Comparison of ENCODE assay signal across 8 cellular contexts in the genomic region with DNA sequence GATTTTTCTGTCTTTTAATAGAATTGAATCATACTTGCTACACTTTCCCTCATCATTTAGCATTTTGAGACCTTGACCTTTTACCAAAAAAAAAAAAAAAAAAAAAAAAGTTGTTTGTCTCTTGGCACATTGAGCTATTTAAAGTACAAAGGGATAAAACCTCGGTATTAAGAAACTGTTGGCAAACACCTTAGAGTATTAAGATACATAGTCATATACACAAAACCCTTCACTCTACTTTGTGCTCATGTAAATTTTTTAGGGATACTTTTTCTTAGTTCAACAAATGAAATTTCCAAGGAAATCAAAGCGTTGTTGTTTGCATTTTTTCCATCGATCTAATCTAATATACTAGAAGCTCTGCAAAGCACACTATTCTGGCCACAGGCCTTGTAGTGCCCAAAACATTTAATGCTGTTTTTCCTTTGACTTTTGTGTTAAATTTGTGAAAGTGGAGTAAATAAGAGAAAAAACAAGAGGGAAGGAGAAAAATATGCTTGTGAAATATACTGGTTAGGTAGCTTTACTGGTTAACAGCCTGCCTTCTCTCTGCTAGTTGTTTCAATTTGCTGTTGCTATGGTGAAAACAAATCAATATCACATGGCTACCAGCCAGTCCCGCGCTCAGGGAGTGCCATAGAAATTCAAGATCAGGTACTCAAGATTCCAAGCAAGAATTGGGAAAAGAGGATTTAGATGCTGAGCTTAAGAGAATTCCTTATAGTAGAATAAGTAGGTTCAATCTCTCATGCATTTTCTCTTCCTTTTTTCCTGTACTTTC. TPM values are rescaled to one million over a fixed set of nuclear protein-coding genes. Genes with fewer than 3 reads are reported as not detected.
A peak's percentile ranks its signal among the peaks of the same experiment; 100 is the strongest.
DNase-seq lines count a peak whose midpoint lies in the region; ATAC-seq and TF ChIP-seq lines count a peak whose summit lies in the region.

No MANE protein-coding gene starts in this region.

- H3K79me2 ChIP-seq in OCI-LY1 (ENCODE audit: insufficient read depth, low read length) (peaks cover 67% of the 10 kb centered on the region), mammary epithelial cell (ENCODE audit: insufficient read depth, low read length) (peaks cover 72% of the 10 kb centered on the region)

- H3K4me1 ChIP-seq in OCI-LY1 (ENCODE audit: insufficient read depth, low read length, severe bottlenecking) (peaks cover 50% of the 10 kb centered on the region), mammary epithelial cell (ENCODE audit: insufficient read depth, low read length) (peaks cover 49% of the 10 kb centered on the region), lower lobe of right lung (peaks cover 62% of the 10 kb centered on the region), tibial nerve (peaks cover 0 to 61% (median 43%) of the 10 kb centered on the region in 4 donors)

- intact Hi-C loops in mammary epithelial cell (cut with micrococcal nuclease) (loop anchor here (1.0 to 2.0 kb wide), 2 partner anchors 22 to 71 kb away; no protein-coding TSS in a partner anchor), lower lobe of right lung (cut with DNase I) (loop anchor here (5.0 to 10.0 kb wide), 2 partner anchors 110 to 118 kb away; no protein-coding TSS in a partner anchor)

- peak overlapping the region; percentile 70 for H3K4me3 ChIP-seq in OCI-LY1 (ENCODE audit: low read depth, low read length, poor library complexity, severe bottlenecking)
- peak overlapping the region; percentile 50 to 86 (median 85) for H3K4me3 ChIP-seq in mammary epithelial cell (replicated peaks in 1 of 3; ENCODE audit: insufficient read depth in 1 of 3, low read depth in 2 of 3, low read length in 3 of 3)
- H3K4me3 ChIP-seq in lower lobe of right lung: peak overlapping the region; percentile 68
- peak overlapping the region; percentile 37 to 66 (median 58) for H3K4me3 ChIP-seq in tibial nerve

- in situ Hi-C loops in mammary epithelial cell (cut with MboI; ENCODE audit: low sequenced_read_pairs in 2 of 2): loop anchor here in 1 of 2 donors (25.0 kb wide), 1 partner anchor 113 kb away; no protein-coding TSS in a partner anchor

- H2AFZ ChIP-seq in OCI-LY1 (ENCODE audit: low read length) (no peak overlapping the region), mammary epithelial cell (ENCODE audit: low read depth, low read length) (no peak overlapping the region)

- TF ChIP-seq POLR2A in tibial nerve (IDR thresholded peaks at IDR 0.05): no peak

- H3K9ac ChIP-seq in OCI-LY1 (ENCODE audit: low read length) (peak overlapping the region; percentile 68), mammary epithelial cell (ENCODE audit: insufficient read depth, low read length) (peak overlapping the region; percentile 98)

- WGBS in mammary epithelial cell (ENCODE audit: low coverage, missing lambda C conversion rate): 4% methylated on average over 5 of the region's 5 CpGs
- 4 to 5% methylated on average over 5 of the region's 5 CpGs for WGBS in tibial nerve, 2 donors

- TSS peak; percentile 70 for BruUV-seq in mammary epithelial cell (replicated peaks; lab: Mats Ljungman, UMichigan)

- CTCF ChIA-PET in mammary epithelial cell (lab: Charles Lee; ENCODE audit: low non-redundant PET): interaction anchor here (0.6 to 0.9 kb wide), 6 partner anchors 12 to 135 kb away, joined by 3 to 34 read pairs (median 6); no protein-coding TSS in a partner anchor

- ATAC-seq in lower lobe of right lung (peak; percentile 55 to 73), HG03175 (IDR thresholded peaks at IDR 0.05; ENCODE audit: unreplicated experiment) (no peak), HG03469 (IDR thresholded peaks at IDR 0.05; ENCODE audit: unreplicated experiment) (no peak)

- no peaks in the 10 kb centered on the region for H3F3A ChIP-seq in OCI-LY1 (ENCODE audit: insufficient read depth, low read length)

- H4K20me1 ChIP-seq in OCI-LY1 (ENCODE audit: insufficient read depth, low read length) (no peaks in the 10 kb centered on the region), mammary epithelial cell (ENCODE audit: insufficient read depth, low read length) (no peaks in the 10 kb centered on the region)

- H3K27me3 ChIP-seq in OCI-LY1 (ENCODE audit: insufficient read depth, low read length): no peaks in the 10 kb centered on the region
- no peaks in the 10 kb centered on the region for H3K27me3 ChIP-seq in mammary epithelial cell (ENCODE audit: insufficient read depth, low read length)
- H3K27me3 ChIP-seq in lower lobe of right lung (ENCODE audit: low read depth): no peaks in the 10 kb centered on the region
- no peaks in the 10 kb centered on the region for H3K27me3 ChIP-seq in tibial nerve

- H3K9me2 ChIP-seq in OCI-LY1 (ENCODE audit: low read depth, low read length): no peaks in the 10 kb centered on the region

- peak in 1 of 2 donors; percentile 28 for TF ChIP-seq EP300 in tibial nerve (IDR thresholded peaks at IDR 0.05)

- TF ChIP-seq CTCF in OCI-LY1 (IDR thresholded peaks at IDR 0.05; ENCODE audit: low read length): no peak
- TF ChIP-seq CTCF in mammary epithelial cell (conservative IDR thresholded peaks at IDR 0.05 in 1 of 2, IDR thresholded peaks at IDR 0.05 in 1 of 2; ENCODE audit: extremely low read depth in 1 of 2, insufficient read depth in 1 of 2, low read depth in 1 of 2, low read length in 2 of 2): no peak
- no peak for TF ChIP-seq CTCF in lower lobe of right lung (IDR thresholded peaks at IDR 0.05)
- no peak for TF ChIP-seq CTCF in tibial nerve (IDR thresholded peaks at IDR 0.05)

- DNase-seq in activated effector memory CD4-positive, alpha-beta T cell treated with anti-CD3 and anti-CD28 coated beads, Interleukin-2, amount 50 U/mL, for 16 hours: peak; percentile 75
- no peak for DNase-seq in activated effector memory CD4-positive, alpha-beta T cell treated with Interleukin-2 at 50 U/mL for 16 hours
- DNase-seq in mammary epithelial cell: peak; percentile 71
- DNase-seq in lower lobe of right lung: no peak
- DNase-seq in tibial nerve (ENCODE audit: low spot score in 2 of 2): peak in 1 of 2 donors; percentile 40

- dilution Hi-C loops in mammary epithelial cell (cut with HindIII; ENCODE audit: low sequenced_read_pairs): loop anchor here (5.0 kb wide), 1 partner anchor 97 kb away; no protein-coding TSS in a partner anchor

- H3K27ac ChIP-seq in OCI-LY1 (ENCODE audit: low read depth, low read length, poor library complexity, severe bottlenecking) (peak overlapping the region; percentile 82), mammary epithelial cell (ENCODE audit: insufficient read depth, low read depth, low read length) (peak overlapping the region; percentile 97), lower lobe of right lung (peak overlapping the region; percentile 91), tibial nerve (peak overlapping the region; percentile 79 to 96 (median 88))

- H3K36me3 ChIP-seq in OCI-LY1 (ENCODE audit: insufficient read depth, low read length): no peaks in the 10 kb centered on the region
- H3K36me3 ChIP-seq in mammary epithelial cell (ENCODE audit: insufficient read depth, low read length): no peaks in the 10 kb centered on the region
- H3K36me3 ChIP-seq in lower lobe of right lung: no peaks in the 10 kb centered on the region
- no peaks in the 10 kb centered on the region for H3K36me3 ChIP-seq in tibial nerve

- H3K9me3 ChIP-seq in OCI-LY1 (ENCODE audit: low read length) (no peaks in the 10 kb centered on the region), mammary epithelial cell (replicated peaks; ENCODE audit: insufficient read depth, low read length) (no peaks in the 10 kb centered on the region), lower lobe of right lung (no peaks in the 10 kb centered on the region), tibial nerve (no peaks in the 10 kb centered on the region)

- peak overlapping the region; percentile 81 for H3K4me2 ChIP-seq in OCI-LY1 (ENCODE audit: low read length)
- peak overlapping the region; percentile 85 for H3K4me2 ChIP-seq in mammary epithelial cell (ENCODE audit: insufficient read depth, low read depth, low read length)

RNA-seq across cellular contexts. Expression of a gene that starts 2.6 kb away (rescaled TPM):
- total RNA-seq in mammary epithelial cell (100 to 1,000 TPM in 1 of 2 donors, 10 to 100 TPM in 1; 37.5 to 125 TPM), lower lobe of right lung (58.2 TPM), tibial nerve (100 to 1,000 TPM in 2 of 4 donors, 10 to 100 TPM in 2; 87.9 to 126 (median 95.5) TPM)
- 20.0 TPM for polyA plus RNA-seq in mammary epithelial cell
- 33.9 TPM for polyA minus RNA-seq in mammary epithelial cell

Comparison
In these comparisons a context has a peak if more than half of its experiments do, and no peak if none do; other contexts are left out.
1. DNase-seq: peak in activated effector memory CD4-positive, alpha-beta T cell treated with anti-CD3 and anti-CD28 coated beads, Interleukin-2, amount 50 U/mL, for 16 hours (single experiment) and mammary epithelial cell (single experiment); none in activated effector memory CD4-positive, alpha-beta T cell treated with Interleukin-2 at 50 U/mL for 16 hours (single experiment) and lower lobe of right lung (single experiment).
2. ATAC-seq: peak in lower lobe of right lung (2 of 2); none in HG03175 (single experiment) and HG03469 (single experiment).
3. Peak in every context shown above with its lines, with median percentiles within 50 percentile points of each other: H3K27ac ChIP-seq and H3K4me3 ChIP-seq.